Comparison of ENCODE assay signal across 8 cellular contexts in the genomic region with DNA sequence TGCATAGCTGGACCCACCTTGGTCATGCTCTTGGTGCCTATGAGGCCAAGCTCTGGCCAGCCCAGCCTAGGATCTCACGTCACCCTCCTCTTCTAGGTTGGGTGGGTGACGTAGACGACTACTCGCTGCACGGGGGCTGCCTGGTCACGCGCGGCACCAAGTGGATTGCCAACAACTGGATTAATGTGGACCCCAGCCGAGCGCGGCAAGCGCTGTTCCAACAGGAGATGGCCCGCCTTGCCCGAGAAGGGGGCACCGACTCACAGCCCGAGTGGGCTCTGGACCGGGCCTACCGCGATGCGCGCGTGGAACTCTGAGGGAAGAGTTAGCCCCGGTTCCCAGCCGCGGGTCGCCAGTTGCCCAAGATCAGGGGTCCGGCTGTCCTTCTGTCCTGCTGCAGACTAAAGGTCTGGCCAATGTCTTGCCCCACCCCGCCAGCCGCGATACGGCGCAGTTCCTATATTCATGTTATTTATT. TPM values are rescaled to one million over a fixed set of nuclear protein-coding genes. Genes with fewer than 3 reads are reported as not detected.
DNase-seq lines count a peak whose midpoint lies in the region; ATAC-seq, FAIRE-seq and TF ChIP-seq lines count a peak whose summit lies in the region.

No MANE protein-coding gene starts in this region.

- H3K36me3 ChIP-seq in bronchial epithelial cell (ENCODE audit: control insufficient read depth, insufficient read depth, low read length) (peaks cover 1% of the 10 kb centered on the region), HepG2 (replicated peaks in 1 of 2; ENCODE audit: control insufficient read depth in 1 of 2, insufficient read depth in 2 of 2, low read length in 2 of 2) (peaks cover 2 to 3% of the 10 kb centered on the region in 2 experiments; a peak in 3 of 5 replicates), suprapubic skin (peaks cover 2% of the 10 kb centered on the region)

- peaks cover 64% of the 10 kb centered on the region for H3K4me1 ChIP-seq in HepG2 (ENCODE audit: insufficient read depth, low read length)
- H3K4me1 ChIP-seq in suprapubic skin: peaks cover 27% of the 10 kb centered on the region

- TF ChIP-seq RAD21 in HepG2 (CRISPR knock-in tag; IDR thresholded peaks at IDR 0.05): no peak

- TF ChIP-seq POLR2A in HepG2 (IDR thresholded peaks at IDR 0.05; ENCODE audit: insufficient read depth in 1 of 2, low read depth in 2 of 2, low read length in 2 of 2) (no peak), suprapubic skin (IDR thresholded peaks at IDR 0.05) (no peak)

- 0 out of 4 replicates have a peak, but pooled peaks of 1 of the 2 experiments have one; percentile 9 for TF ChIP-seq EP300 in HepG2 (IDR thresholded peaks at IDR 0.05; ENCODE audit: low read depth in 2 of 2, low read length in 2 of 2)
- TF ChIP-seq EP300 in HepG2 (CRISPR knock-in tag; IDR thresholded peaks at IDR 0.05; ENCODE audit: borderline replicate concordance): no peak
- no peak for TF ChIP-seq EP300 in suprapubic skin (IDR thresholded peaks at IDR 0.05)

- peak overlapping the region; percentile 92 for H3K4me2 ChIP-seq in HepG2 (ENCODE audit: low read depth, low read length)

- peaks cover 8% of the 10 kb centered on the region for H4K20me1 ChIP-seq in HepG2 (ENCODE audit: insufficient read depth, low read length)

- DNase-seq in Jurkat, Clone E6-1 (ENCODE audit: low read depth, low spot score): no peak
- DNase-seq in bronchial epithelial cell (ENCODE audit: low read depth): no peak
- DNase-seq in HepG2 (ENCODE audit: low spot score): no peak
- DNase-seq in suprapubic skin (ENCODE audit: low spot score in 2 of 2): peak in 1 of 2 donors; percentile 82
- no peak for DNase-seq in DMS153 treated with DMSO at 0.1 percent for 48 hours (lab: John Stamatoyannopoulos, UW; ENCODE audit: unreplicated experiment)
- DNase-seq in GM13976 (ENCODE audit: low spot score): no peak
- DNase-seq in activated CD8-positive, alpha-beta memory T cell treated with anti-CD3 and anti-CD28 coated beads, Interleukin-2, amount 50 U/mL, for 4 hours: no peak

- intact Hi-C loops in HepG2 (cut with micrococcal nuclease; ENCODE audit: unreplicated experiment): no loop called here

- FAIRE-seq in bronchial epithelial cell (lab: Jason Lieb, UNC) (no peak), HepG2 (lab: Jason Lieb, UNC) (no peak)

- CTCF ChIA-PET in HepG2 (lab: Yijun Ruan, JAX; ENCODE audit: low intra/inter-chr PET ratio, low total read pairs): no interaction called here

- H3K27me3 ChIP-seq in bronchial epithelial cell (ENCODE audit: control insufficient read depth, insufficient read depth, low read length) (no peaks in the 10 kb centered on the region), HepG2 (ENCODE audit: control insufficient read depth in 1 of 2, insufficient read depth in 2 of 2, low read length in 2 of 2) (no peaks in the 10 kb centered on the region), suprapubic skin (no peaks in the 10 kb centered on the region)

- TSS peak; percentile 98 for BruUV-seq in HepG2 (replicated peaks; lab: Mats Ljungman, UMichigan)

- H3K9ac ChIP-seq in HepG2 (ENCODE audit: insufficient read depth, low read depth, low read length): peak overlapping the region; percentile 89

- H3K9me3 ChIP-seq in HepG2 (ENCODE audit: low read length) (no peaks in the 10 kb centered on the region), suprapubic skin (no peaks in the 10 kb centered on the region)

- 2% methylated on average over 7 of the region's 32 CpGs for WGBS in HepG2 (ENCODE audit: low lambda C conversion rate)
- WGBS in suprapubic skin: 0% methylated on average over 5 of the region's 32 CpGs

- POLR2A ChIA-PET in HepG2 (lab: Yijun Ruan, JAX): interaction anchor here (0.8 to 12.8 kb wide), 25 partner anchors 9 to 548 kb away, joined by 3 to 280 read pairs (median 5); partner anchors contain the start of genes AMT, BSN, DAG1 and DALRD3

- H3K4me3 ChIP-seq in Jurkat, Clone E6-1 (ENCODE audit: low read length): peak overlapping the region; percentile 85
- peak overlapping the region; percentile 83 for H3K4me3 ChIP-seq in bronchial epithelial cell (ENCODE audit: low read depth, low read length)
- H3K4me3 ChIP-seq in HepG2 (replicated peaks in 1 of 3; ENCODE audit: insufficient read depth in 1 of 3, low read depth in 2 of 3, low read length in 3 of 3): peak overlapping the region; percentile 71 to 88 (median 74)
- peak overlapping the region; percentile 69 for H3K4me3 ChIP-seq in suprapubic skin

- H3K79me2 ChIP-seq in HepG2 (ENCODE audit: insufficient read depth, low read length): peaks cover 24% of the 10 kb centered on the region

- H3K27ac ChIP-seq in HepG2 (ENCODE audit: extremely low read length, insufficient read depth, low read length): peak overlapping the region; percentile 86
- peak overlapping the region; percentile 91 for H3K27ac ChIP-seq in suprapubic skin

- TF ChIP-seq CTCF in bronchial epithelial cell (IDR thresholded peaks at IDR 0.05; ENCODE audit: insufficient read depth, low read length, severe bottlenecking) (no peak), HepG2 (CRISPR knock-in tag; IDR thresholded peaks at IDR 0.05) (no peak), suprapubic skin (IDR thresholded peaks at IDR 0.05) (no peak), GM13976 (IDR thresholded peaks at IDR 0.05; ENCODE audit: borderline replicate concordance, control extremely low read depth, extremely low read depth, insufficient read depth, missing control alignments) (no peak)

- no peak overlapping the region for H2AFZ ChIP-seq in HepG2 (ENCODE audit: low read length)

- in situ Hi-C loops in HepG2 (cut with HindIII; ENCODE audit: extremely low pct_ligation_motif_present, low pct_unique_long_range_greater_than_20kb): no loop called here
- in situ Hi-C loops in GM13976 (cut with MboI; ENCODE audit: low sequenced_read_pairs, unreplicated experiment): no loop called here

- ATAC-seq in GM18498 (IDR thresholded peaks at IDR 0.05; ENCODE audit: unreplicated experiment): peak; percentile 9
- peak; percentile 2; the same call in 2 of the 3 replicates for ATAC-seq in HepG2

RNA-seq across cellular contexts. Expression of gene WDR6, which starts 0.6 kb away (rescaled TPM):
- 128 TPM for polyA plus RNA-seq in Jurkat, Clone E6-1 (2012; ENCODE audit: insufficient read depth, insufficient read length)
- total RNA-seq in bronchial epithelial cell: 31.5 and 61.1 TPM in 2 replicates
- total RNA-seq in HepG2 (2016; rRNA removed; fragmentation: Illumina TruSeq; extraction: Trizol): 71.2 and 73.4 TPM in 2 replicates
- total RNA-seq in HepG2 (2016; cell fraction: cytosol; rRNA removed; fragmentation: Illumina TruSeq; extraction: Trizol; ENCODE audit: low read depth): 3.5 and 5.3 TPM in 2 replicates
- total RNA-seq in HepG2 (2016; cell fraction: insoluble cytoplasmic fraction; rRNA removed; fragmentation: Illumina TruSeq; extraction: Trizol): 62.0 and 83.0 TPM in 2 replicates
- 11.9 and 16.0 TPM in 2 replicates for total RNA-seq in HepG2 (2016; cell fraction: membrane; rRNA removed; fragmentation: Illumina TruSeq; extraction: Trizol)
- total RNA-seq in HepG2 (2016; cell fraction: nucleus; rRNA removed; fragmentation: Illumina TruSeq; extraction: Trizol): 75.4 and 75.5 TPM in 2 replicates
- 139 and 187 TPM in 2 replicates for polyA plus RNA-seq in HepG2 (2011; rRNA removed)
- polyA plus RNA-seq in HepG2 (2011; cell fraction: cytosol; rRNA removed): 54.1 and 69.9 TPM in 2 replicates
- polyA plus RNA-seq in HepG2 (2011; cell fraction: nucleus; rRNA removed): 948 and 1,074 TPM in 2 replicates
- 82.4 and 107 TPM in 2 replicates for polyA plus RNA-seq in HepG2 (2012)
- polyA plus RNA-seq in HepG2 (2016; cell fraction: cytosol; fragmentation: Illumina TruSeq; extraction: Trizol; ENCODE audit: low read depth): 3.7 and 3.8 TPM in 2 replicates
- polyA plus RNA-seq in HepG2 (2016; cell fraction: insoluble cytoplasmic fraction; fragmentation: Illumina TruSeq; extraction: Trizol; ENCODE audit: low read depth): 65.3 and 72.1 TPM in 2 replicates
- 8.5 and 9.3 TPM in 2 replicates for polyA plus RNA-seq in HepG2 (2016; cell fraction: membrane; fragmentation: Illumina TruSeq; extraction: Trizol; ENCODE audit: low read depth)
- polyA plus RNA-seq in HepG2 (2016; cell fraction: nucleus; fragmentation: Illumina TruSeq; extraction: Trizol; ENCODE audit: insufficient read depth, low read depth): 267 and 275 TPM in 2 replicates
- 181 and 224 TPM in 2 replicates for polyA minus RNA-seq in HepG2 (2011; rRNA and poly(A)+ RNA removed; ENCODE audit: low replicate concordance)
- polyA minus RNA-seq in HepG2 (2011; cell fraction: cytosol; rRNA and poly(A)+ RNA removed): 39.8 and 50.4 TPM in 2 replicates
- 60.6 and 69.1 TPM in 2 replicates for polyA minus RNA-seq in HepG2 (2011; cell fraction: nucleus; rRNA and poly(A)+ RNA removed)
- total RNA-seq in suprapubic skin: 100 to 1,000 TPM in 1 of 4 donors, 10 to 100 TPM in 3; 49.1 to 105 (median 55.5) TPM

RNA-seq across cellular contexts. Expression of gene DALRD3, which starts 11.8 kb away (rescaled TPM):
- 76.5 TPM for polyA plus RNA-seq in Jurkat, Clone E6-1 (2012; ENCODE audit: insufficient read depth, insufficient read length)
- total RNA-seq in bronchial epithelial cell: 34.2 and 44.0 TPM in 2 replicates
- 18.3 and 19.9 TPM in 2 replicates for total RNA-seq in HepG2 (2016; rRNA removed; fragmentation: Illumina TruSeq; extraction: Trizol)
- total RNA-seq in HepG2 (2016; cell fraction: cytosol; rRNA removed; fragmentation: Illumina TruSeq; extraction: Trizol; ENCODE audit: low read depth): 8.0 and 9.1 TPM in 2 replicates
- 17.2 and 17.7 TPM in 2 replicates for total RNA-seq in HepG2 (2016; cell fraction: insoluble cytoplasmic fraction; rRNA removed; fragmentation: Illumina TruSeq; extraction: Trizol)
- 13.3 and 16.1 TPM in 2 replicates for total RNA-seq in HepG2 (2016; cell fraction: membrane; rRNA removed; fragmentation: Illumina TruSeq; extraction: Trizol)
- total RNA-seq in HepG2 (2016; cell fraction: nucleus; rRNA removed; fragmentation: Illumina TruSeq; extraction: Trizol): 12.3 and 12.5 TPM in 2 replicates
- 31.7 and 36.5 TPM in 2 replicates for polyA plus RNA-seq in HepG2 (2011; rRNA removed)
- polyA plus RNA-seq in HepG2 (2011; cell fraction: cytosol; rRNA removed): 28.5 and 42.5 TPM in 2 replicates
- polyA plus RNA-seq in HepG2 (2011; cell fraction: nucleus; rRNA removed): 69.2 and 85.2 TPM in 2 replicates
- 10.7 and 12.1 TPM in 2 replicates for polyA plus RNA-seq in HepG2 (2012)
- polyA plus RNA-seq in HepG2 (2016; cell fraction: cytosol; fragmentation: Illumina TruSeq; extraction: Trizol; ENCODE audit: low read depth): 6.0 and 7.7 TPM in 2 replicates
- 16.3 and 17.2 TPM in 2 replicates for polyA plus RNA-seq in HepG2 (2016; cell fraction: insoluble cytoplasmic fraction; fragmentation: Illumina TruSeq; extraction: Trizol; ENCODE audit: low read depth)
- polyA plus RNA-seq in HepG2 (2016; cell fraction: membrane; fragmentation: Illumina TruSeq; extraction: Trizol; ENCODE audit: low read depth): 10.6 and 11.7 TPM in 2 replicates
- polyA plus RNA-seq in HepG2 (2016; cell fraction: nucleus; fragmentation: Illumina TruSeq; extraction: Trizol; ENCODE audit: insufficient read depth, low read depth): 23.7 and 24.6 TPM in 2 replicates
- polyA minus RNA-seq in HepG2 (2011; rRNA and poly(A)+ RNA removed; ENCODE audit: low replicate concordance): 62.8 and 69.7 TPM in 2 replicates
- 9.5 and 20.9 TPM in 2 replicates for polyA minus RNA-seq in HepG2 (2011; cell fraction: cytosol; rRNA and poly(A)+ RNA removed)
- 11.2 and 17.4 TPM in 2 replicates for polyA minus RNA-seq in HepG2 (2011; cell fraction: nucleus; rRNA and poly(A)+ RNA removed)
- 10 to 100 TPM; 44.3 to 55.4 (median 50.7) TPM for total RNA-seq in suprapubic skin

RNA-seq across cellular contexts. Expression of gene NDUFAF3, which starts 15.3 kb away (rescaled TPM):
- polyA plus RNA-seq in Jurkat, Clone E6-1 (2012; ENCODE audit: insufficient read depth, insufficient read length): 219 TPM
- total RNA-seq in bronchial epithelial cell: 36.3 and 58.9 TPM in 2 replicates
- 50.0 and 51.9 TPM in 2 replicates for total RNA-seq in HepG2 (2016; rRNA removed; fragmentation: Illumina TruSeq; extraction: Trizol)
- 26.9 and 32.9 TPM in 2 replicates for total RNA-seq in HepG2 (2016; cell fraction: cytosol; rRNA removed; fragmentation: Illumina TruSeq; extraction: Trizol; ENCODE audit: low read depth)
- total RNA-seq in HepG2 (2016; cell fraction: insoluble cytoplasmic fraction; rRNA removed; fragmentation: Illumina TruSeq; extraction: Trizol): 52.3 and 61.1 TPM in 2 replicates
- 26.1 and 38.8 TPM in 2 replicates for total RNA-seq in HepG2 (2016; cell fraction: membrane; rRNA removed; fragmentation: Illumina TruSeq; extraction: Trizol)
- total RNA-seq in HepG2 (2016; cell fraction: nucleus; rRNA removed; fragmentation: Illumina TruSeq; extraction: Trizol): 24.4 and 30.9 TPM in 2 replicates
- polyA plus RNA-seq in HepG2 (2011; rRNA removed): 39.0 and 42.0 TPM in 2 replicates
- 32.1 and 56.3 TPM in 2 replicates for polyA plus RNA-seq in HepG2 (2011; cell fraction: cytosol; rRNA removed)
- 29.5 and 32.3 TPM in 2 replicates for polyA plus RNA-seq in HepG2 (2011; cell fraction: nucleus; rRNA removed)
- 31.0 and 39.6 TPM in 2 replicates for polyA plus RNA-seq in HepG2 (2012)
- polyA plus RNA-seq in HepG2 (2016; cell fraction: cytosol; fragmentation: Illumina TruSeq; extraction: Trizol; ENCODE audit: low read depth): 31.0 and 36.1 TPM in 2 replicates
- 63.6 and 69.8 TPM in 2 replicates for polyA plus RNA-seq in HepG2 (2016; cell fraction: insoluble cytoplasmic fraction; fragmentation: Illumina TruSeq; extraction: Trizol; ENCODE audit: low read depth)
- 28.9 and 36.0 TPM in 2 replicates for polyA plus RNA-seq in HepG2 (2016; cell fraction: membrane; fragmentation: Illumina TruSeq; extraction: Trizol; ENCODE audit: low read depth)
- 39.0 and 43.6 TPM in 2 replicates for polyA plus RNA-seq in HepG2 (2016; cell fraction: nucleus; fragmentation: Illumina TruSeq; extraction: Trizol; ENCODE audit: insufficient read depth, low read depth)
- polyA minus RNA-seq in HepG2 (2011; rRNA and poly(A)+ RNA removed; ENCODE audit: low replicate concordance): 70.8 and 119 TPM in 2 replicates
- 23.8 and 35.3 TPM in 2 replicates for polyA minus RNA-seq in HepG2 (2011; cell fraction: cytosol; rRNA and poly(A)+ RNA removed)
- polyA minus RNA-seq in HepG2 (2011; cell fraction: nucleus; rRNA and poly(A)+ RNA removed): 27.4 and 27.9 TPM in 2 replicates
- total RNA-seq in suprapubic skin: 100 to 1,000 TPM in 1 of 4 donors, 10 to 100 TPM in 3; 45.0 to 104 (median 63.1) TPM

RNA-seq across cellular contexts. Expression of gene P4HTM, which starts 16.6 kb away (rescaled TPM):
- not detected for polyA plus RNA-seq in Jurkat, Clone E6-1 (2012; ENCODE audit: insufficient read depth, insufficient read length)
- total RNA-seq in bronchial epithelial cell: 15.8 and 28.7 TPM in 2 replicates
- not detected in 2 replicates for total RNA-seq in HepG2 (2016; rRNA removed; fragmentation: Illumina TruSeq; extraction: Trizol)
- not detected in 2 replicates for total RNA-seq in HepG2 (2016; cell fraction: cytosol; rRNA removed; fragmentation: Illumina TruSeq; extraction: Trizol; ENCODE audit: low read depth)
- total RNA-seq in HepG2 (2016; cell fraction: insoluble cytoplasmic fraction; rRNA removed; fragmentation: Illumina TruSeq; extraction: Trizol): 0.09 TPM in 1 of 2 replicates, not detected in the other
- total RNA-seq in HepG2 (2016; cell fraction: membrane; rRNA removed; fragmentation: Illumina TruSeq; extraction: Trizol): not detected in 2 replicates
- 0.09 TPM in 1 of 2 replicates, not detected in the other for total RNA-seq in HepG2 (2016; cell fraction: nucleus; rRNA removed; fragmentation: Illumina TruSeq; extraction: Trizol)
- polyA plus RNA-seq in HepG2 (2011; rRNA removed): 0.01 TPM in 1 of 2 replicates, not detected in the other
- polyA plus RNA-seq in HepG2 (2011; cell fraction: cytosol; rRNA removed): 0.07 TPM in 1 of 2 replicates, not detected in the other
- 0.29 and 0.38 TPM in 2 replicates for polyA plus RNA-seq in HepG2 (2011; cell fraction: nucleus; rRNA removed)
- polyA plus RNA-seq in HepG2 (2012): 0.16 TPM in 1 of 2 replicates, not detected in the other
- polyA plus RNA-seq in HepG2 (2016; cell fraction: cytosol; fragmentation: Illumina TruSeq; extraction: Trizol; ENCODE audit: low read depth): not detected in 2 replicates
- not detected in 2 replicates for polyA plus RNA-seq in HepG2 (2016; cell fraction: insoluble cytoplasmic fraction; fragmentation: Illumina TruSeq; extraction: Trizol; ENCODE audit: low read depth)
- polyA plus RNA-seq in HepG2 (2016; cell fraction: membrane; fragmentation: Illumina TruSeq; extraction: Trizol; ENCODE audit: low read depth): not detected in 2 replicates
- polyA plus RNA-seq in HepG2 (2016; cell fraction: nucleus; fragmentation: Illumina TruSeq; extraction: Trizol; ENCODE audit: insufficient read depth, low read depth): not detected in 2 replicates
- polyA minus RNA-seq in HepG2 (2011; rRNA and poly(A)+ RNA removed; ENCODE audit: low replicate concordance): 0.24 and 77.8 TPM in 2 replicates
- 2.1 and 2.3 TPM in 2 replicates for polyA minus RNA-seq in HepG2 (2011; cell fraction: cytosol; rRNA and poly(A)+ RNA removed)
- 1.5 and 2.2 TPM in 2 replicates for polyA minus RNA-seq in HepG2 (2011; cell fraction: nucleus; rRNA and poly(A)+ RNA removed)
- total RNA-seq in suprapubic skin: 10 to 100 TPM; 18.5 to 57.2 (median 27.9) TPM

RNA-seq across cellular contexts. Expression of gene IMPDH2, which starts 22.6 kb away (rescaled TPM):
- 486 TPM for polyA plus RNA-seq in Jurkat, Clone E6-1 (2012; ENCODE audit: insufficient read depth, insufficient read length)
- total RNA-seq in bronchial epithelial cell (270 and 478 TPM in 2 replicates), HepG2 (2016; rRNA removed; fragmentation: Illumina TruSeq; extraction: Trizol) (260 and 344 TPM in 2 replicates), suprapubic skin (100 to 1,000 TPM; 184 to 355 (median 229) TPM)
- total RNA-seq in HepG2 (2016; cell fraction: cytosol; rRNA removed; fragmentation: Illumina TruSeq; extraction: Trizol; ENCODE audit: low read depth): 94.1 and 106 TPM in 2 replicates
- total RNA-seq in HepG2 (2016; cell fraction: insoluble cytoplasmic fraction; rRNA removed; fragmentation: Illumina TruSeq; extraction: Trizol): 263 and 346 TPM in 2 replicates
- total RNA-seq in HepG2 (2016; cell fraction: membrane; rRNA removed; fragmentation: Illumina TruSeq; extraction: Trizol): 186 and 193 TPM in 2 replicates
- total RNA-seq in HepG2 (2016; cell fraction: nucleus; rRNA removed; fragmentation: Illumina TruSeq; extraction: Trizol): 117 and 127 TPM in 2 replicates
- 248 and 252 TPM in 2 replicates for polyA plus RNA-seq in HepG2 (2011; rRNA removed)
- polyA plus RNA-seq in HepG2 (2011; cell fraction: cytosol; rRNA removed): 227 and 254 TPM in 2 replicates
- polyA plus RNA-seq in HepG2 (2011; cell fraction: nucleus; rRNA removed): 167 and 184 TPM in 2 replicates
- 171 and 213 TPM in 2 replicates for polyA plus RNA-seq in HepG2 (2012)
- polyA plus RNA-seq in HepG2 (2016; cell fraction: cytosol; fragmentation: Illumina TruSeq; extraction: Trizol; ENCODE audit: low read depth): 80.1 and 88.8 TPM in 2 replicates
- polyA plus RNA-seq in HepG2 (2016; cell fraction: insoluble cytoplasmic fraction; fragmentation: Illumina TruSeq; extraction: Trizol; ENCODE audit: low read depth): 319 and 340 TPM in 2 replicates
- polyA plus RNA-seq in HepG2 (2016; cell fraction: membrane; fragmentation: Illumina TruSeq; extraction: Trizol; ENCODE audit: low read depth): 142 and 165 TPM in 2 replicates
- polyA plus RNA-seq in HepG2 (2016; cell fraction: nucleus; fragmentation: Illumina TruSeq; extraction: Trizol; ENCODE audit: insufficient read depth, low read depth): 169 and 178 TPM in 2 replicates
- 431 and 698 TPM in 2 replicates for polyA minus RNA-seq in HepG2 (2011; rRNA and poly(A)+ RNA removed; ENCODE audit: low replicate concordance)
- polyA minus RNA-seq in HepG2 (2011; cell fraction: cytosol; rRNA and poly(A)+ RNA removed): 171 and 193 TPM in 2 replicates
- polyA minus RNA-seq in HepG2 (2011; cell fraction: nucleus; rRNA and poly(A)+ RNA removed): 84.5 and 109 TPM in 2 replicates
